In the genomic region with DNA sequence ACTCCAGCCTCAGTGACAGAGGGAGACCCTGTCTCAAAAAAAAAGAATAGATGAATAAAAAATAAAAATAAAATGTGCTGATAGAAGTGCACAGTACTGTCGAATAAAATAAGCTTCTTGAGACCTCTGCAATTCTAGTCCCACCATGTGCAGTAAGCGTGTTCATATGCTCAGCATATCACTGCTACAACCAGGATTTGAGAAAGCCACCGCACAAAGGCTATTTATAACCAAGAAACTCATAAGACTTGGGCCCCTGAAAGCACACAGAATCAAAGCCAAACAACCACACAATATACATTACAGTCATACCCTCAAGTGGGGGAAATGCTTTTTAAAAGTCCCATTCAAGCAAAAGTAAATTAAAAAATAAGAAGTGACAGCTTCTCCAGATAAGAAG, we compare ENCODE assay signal across 6 cellular contexts.
"Had no signal": no experiment of that assay in that cellular context is flagged by ENCODE, and none has a peak within 500 bp of the region (broad histone marks: within the 10 kb centered on the region; RNA-seq: fewer than 3 reads in every experiment).

No MANE protein-coding gene starts in this region.

- H3K27ac Mint-ChIP-seq: HFFc6 had no signal

- H3K9ac ChIP-seq: GM23248 had no signal

- H3K27ac ChIP-seq: GM23248 had no signal

- H3K9me3 ChIP-seq: HAP-1 had no signal

- H3K4me3 ChIP-seq: GM23248, HAP-1 had no signal

- H3K9me3 Mint-ChIP-seq: H9 had no signal

- H3K4me1 ChIP-seq: HAP-1 had no signal

- H2AFZ ChIP-seq: GM23248 had no signal

- H3K4me3 Mint-ChIP-seq: H9, HFFc6 had no signal

- DNase-seq: GOT3, HCEC 1CT, HFFc6 had no signal

- H3K36me3 ChIP-seq: HAP-1 had no signal
